In the genomic region with DNA sequence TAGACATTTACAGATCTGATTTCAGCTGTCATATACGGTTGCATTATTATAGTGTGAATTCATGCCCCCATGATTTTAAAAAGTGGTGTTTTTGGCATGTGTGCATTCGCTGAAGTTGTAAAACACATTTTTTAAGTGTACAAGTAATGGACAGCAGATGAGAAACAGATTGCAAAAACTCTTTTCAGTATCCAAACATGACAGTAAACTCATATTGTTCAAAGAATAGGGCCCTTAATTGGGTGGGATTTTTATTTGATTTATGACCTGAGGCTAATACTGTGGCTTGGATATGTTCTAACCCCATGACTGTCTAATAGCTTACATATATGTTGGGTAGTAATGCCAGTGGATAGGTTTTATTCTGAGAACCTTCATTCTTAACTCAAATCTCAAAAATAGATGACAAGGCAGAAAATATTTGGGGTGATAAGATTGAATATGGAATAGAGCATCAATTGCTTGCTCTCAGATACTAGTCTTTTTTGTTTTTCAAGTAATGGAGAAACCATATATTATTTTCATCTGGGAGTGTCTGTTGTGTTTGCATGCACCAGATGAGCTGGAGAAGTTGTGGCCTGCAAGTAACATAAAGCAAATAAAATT, we compare ENCODE assay signal across 13 cellular contexts.
"Had no signal": no experiment of that assay in that cellular context is flagged by ENCODE, and none has a peak within 500 bp of the region (broad histone marks: within the 10 kb centered on the region; RNA-seq: fewer than 3 reads in every experiment).

No MANE protein-coding gene starts in this region.

- H3K4me3 Mint-ChIP-seq: activated naive CD4-positive, alpha-beta T cell treated with anti-CD3 and anti-CD28 coated beads, Interleukin-2, amount 50 U/mL, for 24 hours; dendritic cell treated with granulocyte-macrophage colony-stimulating factor and Interleukin-4, amounts not matched to agents 40 ng/mL and 50 ng/mL, for 4 days; neural crest cell; stimulated activated effector memory CD8-positive, alpha-beta T cell treated with anti-CD3 and anti-CD28 coated beads, Interleukin-12 subunit alpha, Interleukin-12 subunit beta, amount 100 ng/mL, for 72 hours had no signal

- H3K4me1 Mint-ChIP-seq: activated naive CD4-positive, alpha-beta T cell treated with anti-CD3 and anti-CD28 coated beads, Interleukin-2, amount 50 U/mL, for 24 hours; neural crest cell; stimulated activated effector memory CD8-positive, alpha-beta T cell treated with anti-CD3 and anti-CD28 coated beads, Interleukin-12 subunit alpha, Interleukin-12 subunit beta, amount 100 ng/mL, for 72 hours had no signal

- H3K4me3 ChIP-seq: pancreas, transverse colon had no signal

- H3K36me3 ChIP-seq: pancreas, transverse colon had no signal

- H3K27me3 ChIP-seq: pancreas, transverse colon had no signal

- DNase-seq: activated CD4-positive, CD25-positive, alpha-beta regulatory T cell; amygdala; cerebellar nuclear complex; foreskin fibroblast; glutamatergic neuron; pancreas; transverse colon had no signal

- H3K9me3 Mint-ChIP-seq: activated naive CD4-positive, alpha-beta T cell treated with anti-CD3 and anti-CD28 coated beads, Interleukin-2, amount 50 U/mL, for 24 hours; activated T-helper 2 cell treated with anti-CD3 and anti-CD28 coated beads, Interferon-gamma antibody, Interleukin-2, Interleukin-4, amounts not matched to agents 10 μg/mL and 5 μg/mL and 100 μg/mL, durations not matched to agents 14 hours and 24 hours and 36 hours; dendritic cell treated with granulocyte-macrophage colony-stimulating factor and Interleukin-4, amounts not matched to agents 40 ng/mL and 50 ng/mL, for 4 days; neural crest cell; stimulated activated effector memory CD8-positive, alpha-beta T cell treated with anti-CD3 and anti-CD28 coated beads, Interleukin-12 subunit alpha, Interleukin-12 subunit beta, amount 100 ng/mL, for 72 hours had no signal

- H3K4me1 ChIP-seq: transverse colon had no signal

- H3K27ac ChIP-seq: transverse colon had no signal

- ATAC-seq: left lobe of liver; stimulated activated effector memory CD8-positive, alpha-beta T cell treated with anti-CD3 and anti-CD28 coated beads, Interleukin-12 subunit alpha, Interleukin-12 subunit beta, amount 100 ng/mL, for 72 hours had no signal

- H3K27me3 Mint-ChIP-seq: activated naive CD4-positive, alpha-beta T cell treated with anti-CD3 and anti-CD28 coated beads, Interleukin-2, amount 50 U/mL, for 24 hours; dendritic cell treated with granulocyte-macrophage colony-stimulating factor and Interleukin-4, amounts not matched to agents 40 ng/mL and 50 ng/mL, for 4 days had no signal

- H3K9me3 ChIP-seq: pancreas, transverse colon had no signal

- H3K36me3 Mint-ChIP-seq: activated naive CD4-positive, alpha-beta T cell treated with anti-CD3 and anti-CD28 coated beads, Interleukin-2, amount 50 U/mL, for 24 hours; stimulated activated effector memory CD8-positive, alpha-beta T cell treated with anti-CD3 and anti-CD28 coated beads, Interleukin-12 subunit alpha, Interleukin-12 subunit beta, amount 100 ng/mL, for 72 hours had no signal

- H3K27ac Mint-ChIP-seq: activated naive CD4-positive, alpha-beta T cell treated with anti-CD3 and anti-CD28 coated beads, Interleukin-2, amount 50 U/mL, for 24 hours; activated T-helper 2 cell treated with anti-CD3 and anti-CD28 coated beads, Interferon-gamma antibody, Interleukin-2, Interleukin-4, amounts not matched to agents 10 μg/mL and 5 μg/mL and 100 μg/mL, durations not matched to agents 14 hours and 24 hours and 36 hours; dendritic cell treated with granulocyte-macrophage colony-stimulating factor and Interleukin-4, amounts not matched to agents 40 ng/mL and 50 ng/mL, for 4 days; stimulated activated effector memory CD8-positive, alpha-beta T cell treated with anti-CD3 and anti-CD28 coated beads, Interleukin-12 subunit alpha, Interleukin-12 subunit beta, amount 100 ng/mL, for 72 hours had no signal
